ENCODE assay signal across 21 cellular contexts in genomic region chr11:515131-515530, GRCh38.
"Had no signal": no experiment of that assay in that cellular context is flagged by ENCODE, and none has a peak within 500 bp of the region (broad histone marks: within the 10 kb centered on the region; RNA-seq: fewer than 3 reads in every experiment).

No MANE protein-coding gene starts in this region.

- H3K27me3 ChIP-seq: body of pancreas, neutrophil, right atrium auricular region, upper lobe of right lung had no signal

- H3K27me3 Mint-ChIP-seq: activated CD4-positive, alpha-beta T cell treated with anti-CD3 and anti-CD28 coated beads, Interleukin-2, amount 10 ng/mL, durations not matched to agents 24 days and 14 days; activated naive CD8-positive, alpha-beta T cell treated with anti-CD3 and anti-CD28 coated beads for 36 hours; memory B cell; naive thymus-derived CD4-positive, alpha-beta T cell; stimulated activated naive CD8-positive, alpha-beta T cell treated with anti-CD3 and anti-CD28 coated beads, Interleukin-15, Interleukin-2, amounts not matched to agents 100 ng/mL and 50 ng/mL, for 24 hours had no signal

- H3K36me3 ChIP-seq: neutrophil had no signal

- H3K27ac Mint-ChIP-seq: activated CD4-positive, alpha-beta T cell treated with anti-CD3 and anti-CD28 coated beads, Interleukin-2, amount 10 ng/mL, durations not matched to agents 24 days and 14 days; activated CD8-positive, alpha-beta T cell treated with anti-CD3 and anti-CD28 coated beads, Interleukin-2, amount 10 ng/mL, durations not matched to agents 7 days and 5 days; activated naive CD8-positive, alpha-beta T cell treated with anti-CD3 and anti-CD28 coated beads for 36 hours; activated T-cell treated with anti-CD3 and anti-CD28 coated beads, Interleukin-2, amount 50 U/mL, for 72 hours; memory B cell; stimulated activated naive CD8-positive, alpha-beta T cell treated with anti-CD3 and anti-CD28 coated beads, Interleukin-15, Interleukin-2, amounts not matched to agents 100 ng/mL and 50 ng/mL, for 24 hours had no signal

- H3K4me3 Mint-ChIP-seq: activated CD4-positive, alpha-beta T cell treated with anti-CD3 and anti-CD28 coated beads, Interleukin-2, amount 10 ng/mL, durations not matched to agents 24 days and 14 days; activated CD8-positive, alpha-beta T cell treated with anti-CD3 and anti-CD28 coated beads, Interleukin-2, amount 10 ng/mL, durations not matched to agents 7 days and 5 days; activated naive CD8-positive, alpha-beta T cell treated with anti-CD3 and anti-CD28 coated beads for 36 hours; activated T-cell treated with anti-CD3 and anti-CD28 coated beads, Interleukin-2, amount 50 U/mL, for 72 hours; memory B cell; naive thymus-derived CD4-positive, alpha-beta T cell; stimulated activated naive CD8-positive, alpha-beta T cell treated with anti-CD3 and anti-CD28 coated beads, Interleukin-15, Interleukin-2, amounts not matched to agents 100 ng/mL and 50 ng/mL, for 24 hours had no signal

- DNase-seq: activated CD4-positive, alpha-beta T cell treated with anti-CD3 and anti-CD28 coated beads, Interleukin-2, amount 10 ng/mL, durations not matched to agents 24 days and 14 days; activated CD4-positive, CD25-positive, alpha-beta regulatory T cell; activated CD8-positive, alpha-beta memory T cell treated with anti-CD3 and anti-CD28 coated beads, Interleukin-2, amount 50 U/mL, for 4 hours; activated CD8-positive, alpha-beta T cell treated with anti-CD3 and anti-CD28 coated beads, Interleukin-2, amount 10 ng/mL, durations not matched to agents 7 days and 5 days; activated gamma-delta T cell; activated naive CD8-positive, alpha-beta T cell treated with anti-CD3 and anti-CD28 coated beads for 36 hours; activated T-cell treated with anti-CD3 and anti-CD28 coated beads, Interleukin-2, amount 50 U/mL, for 72 hours; amygdala; body of pancreas; effector memory CD4-positive, alpha-beta T cell; left ventricle myocardium inferior; mucosa of descending colon; naive thymus-derived CD4-positive, alpha-beta T cell; posterior cingulate gyrus; small intestine; T-helper 2 cell; upper lobe of right lung had no signal

- H3K4me3 ChIP-seq: body of pancreas, left ventricle myocardium inferior, mucosa of descending colon, right atrium auricular region, upper lobe of right lung had no signal

- H3K27ac ChIP-seq: body of pancreas, left ventricle myocardium inferior, neutrophil, right atrium auricular region, upper lobe of right lung had no signal

- H3K9me3 ChIP-seq: body of pancreas, neutrophil, right atrium auricular region, upper lobe of right lung had no signal

- H3K9me3 Mint-ChIP-seq: activated CD4-positive, alpha-beta T cell treated with anti-CD3 and anti-CD28 coated beads, Interleukin-2, amount 10 ng/mL, durations not matched to agents 24 days and 14 days; activated naive CD8-positive, alpha-beta T cell treated with anti-CD3 and anti-CD28 coated beads for 36 hours; stimulated activated naive CD8-positive, alpha-beta T cell treated with anti-CD3 and anti-CD28 coated beads, Interleukin-15, Interleukin-2, amounts not matched to agents 100 ng/mL and 50 ng/mL, for 24 hours had no signal

- H3K4me1 ChIP-seq: upper lobe of right lung had no signal

- H3K36me3 Mint-ChIP-seq: memory B cell had no signal
